Comparison of ENCODE assay signal across 8 cellular contexts in genomic region chr16:1300664-1301476, GRCh38. TPM values are rescaled to one million over a fixed set of nuclear protein-coding genes. Genes with fewer than 3 reads are reported as not detected.
DNase-seq lines count a peak whose midpoint lies in the region; ATAC-seq, FAIRE-seq and TF ChIP-seq lines count a peak whose summit lies in the region.

No MANE protein-coding gene starts in this region.

- DNase-seq in AG08396 (ENCODE audit: low spot score) (peak; percentile 90), H54 (ENCODE audit: insufficient read length, low spot score) (peak; percentile 77), RWPE1 (ENCODE audit: low spot score) (no peak), activated gamma-delta T cell treated with Interleukin-2 at 50 U/mL for 16 hours (peak; percentile 74), germinal center (ENCODE audit: low spot score) (peak; percentile 86), posterior cingulate gyrus (peak in 9 of 10 donors; percentile 47 to 95 (median 67)), ureter (ENCODE audit: low spot score) (peak; percentile 67)

- H3K27ac ChIP-seq in RWPE1 = no peak overlapping the region

- TF ChIP-seq CTCF in RWPE1 (conservative IDR thresholded peaks at IDR 0.05; ENCODE audit: low read depth) = peak; percentile 65

- ATAC-seq in HG03442 (IDR thresholded peaks at IDR 0.05; ENCODE audit: unreplicated experiment) = no peak

- no peak for FAIRE-seq in H54 (lab: Jason Lieb, UNC)

- POLR2A ChIA-PET in RWPE1 (lab: Yijun Ruan, JAX; ENCODE audit: low non-redundant PET) = no interaction called here

- CTCF ChIA-PET in RWPE1 (lab: Yijun Ruan, JAX) = interaction anchor here (0.6 to 0.9 kb wide), 3 partner anchors 35 to 385 kb away, joined by 5 read pairs; no protein-coding TSS in a partner anchor

- TF ChIP-seq POLR2A in H54 (IDR thresholded peaks at IDR 0.05; ENCODE audit: low read depth, low read length) = no peak

- intact Hi-C loops in posterior cingulate gyrus (cut with DNase I) = loop anchor here (5.0 to 10.0 kb wide), 2 partner anchors 51 to 104 kb away; partner anchors contain the start of genes GNPTG and TSR3

RNA-seq across cellular contexts. Expression of gene UBE2I, which starts 8.6 kb away (rescaled TPM):
- total RNA-seq in ureter = 150 TPM

RNA-seq across cellular contexts. Expression of gene BAIAP3, which starts 32.6 kb away (rescaled TPM):
- 3.9 TPM for total RNA-seq in ureter

RNA-seq across cellular contexts. Expression of gene TPSD1, which starts 45.0 kb away (rescaled TPM):
- 5.0 TPM for total RNA-seq in ureter

RNA-seq across cellular contexts. Expression of gene TSR3, which starts 50.8 kb away (rescaled TPM):
- total RNA-seq in ureter = 38.2 TPM

RNA-seq across cellular contexts. Expression of gene GNPTG, which starts 50.9 kb away (rescaled TPM):
- 67.6 TPM for total RNA-seq in ureter
